In the genomic region with DNA sequence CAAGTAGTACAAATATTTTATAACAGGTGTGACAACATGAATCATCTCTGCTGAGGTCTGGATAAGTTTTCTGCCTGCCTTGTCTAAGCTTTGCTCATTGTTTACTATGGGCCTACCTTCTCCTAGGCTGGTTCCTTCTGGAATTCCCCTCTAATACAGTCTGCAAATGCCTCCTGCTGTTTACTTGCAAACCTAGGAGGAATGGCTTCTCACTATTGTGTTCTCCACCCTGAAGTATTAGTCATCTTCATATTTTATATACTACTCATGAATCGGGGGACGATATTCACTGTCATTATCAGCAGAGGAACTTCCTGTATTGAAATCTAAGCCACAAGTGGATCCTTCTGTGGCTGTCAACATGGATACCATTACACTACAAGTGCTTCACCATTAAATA, we compare ENCODE assay signal across 10 cellular contexts.
A peak's percentile ranks its signal among the peaks of the same experiment; 100 is the strongest.
DNase-seq lines count a peak whose midpoint lies in the region; ATAC-seq, FAIRE-seq and TF ChIP-seq lines count a peak whose summit lies in the region.
"Had no signal": no experiment of that assay in that cellular context is flagged by ENCODE, and none has a peak within 500 bp of the region (broad histone marks: within the 10 kb centered on the region; RNA-seq: fewer than 3 reads in every experiment).

No MANE protein-coding gene starts in this region.

- no peaks in the 10 kb centered on the region for H3K9me3 Mint-ChIP-seq in CD4-positive, CD25-positive, alpha-beta regulatory T cell
- H3K9me3 Mint-ChIP-seq: WTC11 had no signal

- TF ChIP-seq CTCF in lower lobe of right lung (IDR thresholded peaks at IDR 0.05) = no peak

- peak; percentile 82 for FAIRE-seq in HTR-8/SVneo (lab: Jason Lieb, UNC)

- no peaks in the 10 kb centered on the region for H3K27me3 Mint-ChIP-seq in CD4-positive, CD25-positive, alpha-beta regulatory T cell

- no peaks in the 10 kb centered on the region for H3K9me3 ChIP-seq in CD4-positive, CD25-positive, alpha-beta regulatory T cell (ENCODE audit: control insufficient read depth in 2 of 2, low read length in 2 of 2)
- no peaks in the 10 kb centered on the region for H3K9me3 ChIP-seq in lower lobe of right lung

- DNase-seq in CD4-positive, CD25-positive, alpha-beta regulatory T cell = no peak
- DNase-seq in HTR-8/SVneo (ENCODE audit: insufficient read length, low spot score) (peak; percentile 72), astrocyte of the hippocampus (ENCODE audit: low read depth, low spot score) (peak; percentile 74), lower lobe of right lung (no peak), globus pallidus (ENCODE audit: low spot score) (no peak), NCI-H748 (lab: John Stamatoyannopoulos, UW; ENCODE audit: unreplicated experiment) (no peak), NCI-H446 treated with DMSO at 0.1 percent for 48 hours (lab: John Stamatoyannopoulos, UW) (no peak)
- DNase-seq: KG1 had no signal

- H3K4me3 Mint-ChIP-seq in CD4-positive, CD25-positive, alpha-beta regulatory T cell = no peak overlapping the region
- H3K4me3 Mint-ChIP-seq: WTC11 had no signal

- H3K4me1 ChIP-seq in CD4-positive, CD25-positive, alpha-beta regulatory T cell (ENCODE audit: control insufficient read depth, insufficient read depth, low read length, poor library complexity, severe bottlenecking) = peaks cover 6% of the 10 kb centered on the region
- peaks cover 14% of the 10 kb centered on the region for H3K4me1 ChIP-seq in lower lobe of right lung

- H3K36me3 ChIP-seq in CD4-positive, CD25-positive, alpha-beta regulatory T cell (ENCODE audit: control insufficient read depth, insufficient read depth, low read length) = peaks cover 8% of the 10 kb centered on the region
- H3K36me3 ChIP-seq in lower lobe of right lung = no peaks in the 10 kb centered on the region

- H3K27ac Mint-ChIP-seq in CD4-positive, CD25-positive, alpha-beta regulatory T cell = peak overlapping the region in 1 of 3 donors; percentile 18
- H3K27ac Mint-ChIP-seq: WTC11 had no signal

- H3K27ac ChIP-seq in CD4-positive, CD25-positive, alpha-beta regulatory T cell (ENCODE audit: insufficient read depth, low read length, poor library complexity, severe bottlenecking) = no peak overlapping the region
- H3K27ac ChIP-seq in lower lobe of right lung = peak overlapping the region; percentile 1

- intact Hi-C loops in lower lobe of right lung (cut with DNase I) = no loop called here

- peaks cover 31% of the 10 kb centered on the region for H3K36me3 Mint-ChIP-seq in CD4-positive, CD25-positive, alpha-beta regulatory T cell
- H3K36me3 Mint-ChIP-seq: WTC11 had no signal

- peaks cover 4 to 42% (median 34%) of the 10 kb centered on the region in 4 donors for H3K4me1 Mint-ChIP-seq in CD4-positive, CD25-positive, alpha-beta regulatory T cell

- no peak overlapping the region for H3K4me3 ChIP-seq in CD4-positive, CD25-positive, alpha-beta regulatory T cell (ENCODE audit: low read depth, low read length)
- no peak overlapping the region for H3K4me3 ChIP-seq in lower lobe of right lung

- ATAC-seq in CD4-positive, CD25-positive, alpha-beta regulatory T cell (ENCODE audit: low read depth in 2 of 2) = peak; percentile 24 to 31
- ATAC-seq in lower lobe of right lung = peak; percentile 80 to 90
- no peak for ATAC-seq in HG03342 (IDR thresholded peaks at IDR 0.05; ENCODE audit: unreplicated experiment)
- ATAC-seq: WTC11 had no signal

- H3K27me3 ChIP-seq in CD4-positive, CD25-positive, alpha-beta regulatory T cell (ENCODE audit: control insufficient read depth, insufficient read depth, low read length) = no peaks in the 10 kb centered on the region
- no peaks in the 10 kb centered on the region for H3K27me3 ChIP-seq in lower lobe of right lung (ENCODE audit: low read depth)

Comparison
In these comparisons a context has a peak if more than half of its experiments do, and no peak if none do; other contexts are left out.
1. DNase-seq: peak in HTR-8/SVneo (single experiment) and astrocyte of the hippocampus (single experiment); none in CD4-positive, CD25-positive, alpha-beta regulatory T cell (0 of 3), lower lobe of right lung (single experiment), globus pallidus (single experiment), NCI-H748 (single experiment) and NCI-H446 treated with DMSO at 0.1 percent for 48 hours (single experiment).